Comparison of ENCODE assay signal across 8 cellular contexts in genomic region chr5:138544171-138545134, GRCh38. TPM values are rescaled to one million over a fixed set of nuclear protein-coding genes. Genes with fewer than 3 reads are reported as not detected.
DNase-seq lines count a peak whose midpoint lies in the region; TF ChIP-seq lines count a peak whose summit lies in the region.

No MANE protein-coding gene starts in this region.

- 56% methylated on average over 17 of the region's 17 CpGs for WGBS in prostate gland

- H3K27ac ChIP-seq in VCaP = peak overlapping the region; percentile 97
- peak overlapping the region; percentile 96 to 97 for H3K27ac ChIP-seq in prostate gland

- DNase-seq in DMS53 (lab: John Stamatoyannopoulos, UW) (peak; percentile 25), DMS53 treated with DMSO at 0.1 percent for 48 hours (lab: John Stamatoyannopoulos, UW; ENCODE audit: unreplicated experiment) (no peak), fibroblast of villous mesenchyme (ENCODE audit: low read depth) (peak; percentile 44), prostate gland (ENCODE audit: low spot score) (no peak), NCI-H2107 treated with DMSO at 0.1 percent for 48 hours (lab: John Stamatoyannopoulos, UW; ENCODE audit: unreplicated experiment) (no peak), GM10248 (ENCODE audit: extremely low spot score) (no peak), NCI-H1417 treated with DMSO at 0.1 percent for 48 hours (lab: John Stamatoyannopoulos, UW) (no peak)

- intact Hi-C loops in prostate gland (cut with DNase I) = no loop called here

- TF ChIP-seq POLR2A in prostate gland (IDR thresholded peaks at IDR 0.05) = no peak

- H3K4me3 ChIP-seq in fibroblast of villous mesenchyme (ENCODE audit: low read depth, low read length) (peak overlapping the region; percentile 96), prostate gland (peak overlapping the region; percentile 93 to 95)

- H3K4me1 ChIP-seq in prostate gland (replicated peaks) = peaks cover 11% of the 10 kb centered on the region

- TF ChIP-seq CTCF in VCaP (conservative IDR thresholded peaks at IDR 0.05) (no peak), fibroblast of villous mesenchyme (IDR thresholded peaks at IDR 0.05; ENCODE audit: insufficient read depth, low read depth, low read length) (no peak), prostate gland (IDR thresholded peaks at IDR 0.05) (no peak), GM10248 (IDR thresholded peaks at IDR 0.05; ENCODE audit: control extremely low read depth, extremely low read depth, low read depth, missing control alignments) (no peak)

- no peaks in the 10 kb centered on the region for H3K9me3 ChIP-seq in prostate gland

- CTCF ChIA-PET in GM10248 (lab: Yijun Ruan, JAX) = interaction anchor here (1.2 to 3.0 kb wide), 4 partner anchors 41 to 191 kb away, joined by 3 to 10 read pairs (median 4); partner anchors contain the start of gene EGR1

- POLR2A ChIA-PET in GM10248 (lab: Yijun Ruan, JAX) = interaction anchor here (0.6 to 1.6 kb wide), 7 partner anchors 8 to 536 kb away, joined by 3 to 16 read pairs (median 4); partner anchors contain the start of gene EGR1

- H3K27me3 ChIP-seq in prostate gland (replicated peaks; ENCODE audit: insufficient read depth) = no peaks in the 10 kb centered on the region

- no peaks in the 10 kb centered on the region for H3K36me3 ChIP-seq in prostate gland

RNA-seq across cellular contexts. Expression of gene ETF1, which starts 1.4 kb away (rescaled TPM):
- 126 and 160 TPM in 2 replicates for total RNA-seq in fibroblast of villous mesenchyme
- 10 to 100 TPM; 58.0 to 64.1 TPM for total RNA-seq in prostate gland

RNA-seq across cellular contexts. Expression of gene HSPA9, which starts 30.7 kb away (rescaled TPM):
- total RNA-seq in fibroblast of villous mesenchyme (334 and 336 TPM in 2 replicates), prostate gland (100 to 1,000 TPM; 273 to 331 TPM)

Comparison
In these comparisons a context has a peak if more than half of its experiments do, and no peak if none do; other contexts are left out.
1. DNase-seq: peak in DMS53 (single experiment) and fibroblast of villous mesenchyme (single experiment); none in DMS53 treated with DMSO at 0.1 percent for 48 hours (single experiment), prostate gland (single experiment), NCI-H2107 treated with DMSO at 0.1 percent for 48 hours (single experiment), GM10248 (single experiment) and NCI-H1417 treated with DMSO at 0.1 percent for 48 hours (single experiment).